In the genomic region with DNA sequence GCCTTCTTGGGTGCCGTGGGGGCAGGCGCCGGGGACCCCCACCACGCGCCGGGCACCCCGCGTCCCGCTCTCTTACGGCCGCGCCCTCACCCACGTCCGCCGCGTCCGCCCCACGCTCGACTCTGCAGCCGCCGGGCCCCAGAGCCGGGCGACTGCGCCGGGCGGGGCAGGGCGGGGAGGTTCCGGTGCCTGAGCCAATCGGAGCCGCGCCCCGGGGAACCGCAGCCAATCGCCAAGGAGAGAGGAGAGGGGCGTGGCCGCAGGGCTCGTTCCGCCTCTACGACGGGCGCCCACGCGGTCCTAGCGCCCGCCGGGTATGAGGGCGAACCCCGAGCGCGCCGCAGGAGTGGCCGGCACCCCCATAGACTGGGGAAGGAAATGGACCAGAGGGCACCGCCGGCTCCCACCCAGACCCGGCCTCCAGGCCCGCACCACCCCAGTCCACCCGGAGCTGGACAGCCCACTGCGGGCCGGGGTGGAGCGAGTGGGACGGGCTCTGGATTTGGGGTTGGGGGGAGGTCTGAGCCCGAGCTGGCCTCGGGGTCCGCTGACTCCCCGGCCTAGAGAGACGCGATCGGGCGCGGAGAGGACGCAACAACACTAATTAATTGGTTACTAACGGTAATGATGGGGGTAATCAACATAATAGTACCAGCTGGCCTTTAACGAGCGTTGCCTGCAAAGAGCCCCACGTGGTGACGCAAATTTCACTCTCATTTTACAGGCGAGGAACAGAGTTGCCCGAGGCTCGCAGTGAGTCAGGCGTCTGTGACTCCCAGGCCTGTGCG, we compare ENCODE assay signal across 1 cellular context.
TF ChIP-seq lines count a peak whose summit lies in the region.

Gene MFSD12, minus strand, starts transcription at position 126 of the 788 bp plus-strand sequence. CDS start 183 bp downstream, outside the sequence.

TF ChIP-seq in K562, 482 proteins besides CTCF, POLR2A, EP300 and RAD21 (continued from another document and continues in another):
- peak; percentile 61; the same call in 1 of the 2 replicates for TF ChIP-seq STAT6 (CRISPR knock-in tag; IDR thresholded peaks at IDR 0.05)
- peak; percentile 81; the same call in 1 of the 2 replicates for TF ChIP-seq PREB (CRISPR knock-in tag; IDR thresholded peaks at IDR 0.05)
- no peak for TF ChIP-seq FOXJ3 (CRISPR knock-in tag; IDR thresholded peaks at IDR 0.05)
- TF ChIP-seq IFI16 (CRISPR knock-in tag; IDR thresholded peaks at IDR 0.05), result no peak
- no peak for TF ChIP-seq PHB2 (IDR thresholded peaks at IDR 0.05; ENCODE audit: low read depth)
- TF ChIP-seq ZNF121 (CRISPR knock-in tag; conservative IDR thresholded peaks at IDR 0.05), result no peak
- peak; percentile 88 for TF ChIP-seq U2AF1 (optimal IDR thresholded peaks at IDR 0.05; ENCODE audit: low read depth, low read length)
- TF ChIP-seq ESRRA (IDR thresholded peaks at IDR 0.05; ENCODE audit: borderline replicate concordance, low read depth), result peak; percentile 46; the same call in 1 of the 2 replicates
- TF ChIP-seq ETS1 (conservative IDR thresholded peaks at IDR 0.05; ENCODE audit: control insufficient read depth, low read depth, low read length), result no peak; the same call in none of the 2 replicates
- no peak for TF ChIP-seq POLR2H (tag; IDR thresholded peaks at IDR 0.05; ENCODE audit: low read depth)
- TF ChIP-seq ZNF764 (CRISPR knock-in tag; IDR thresholded peaks at IDR 0.05; ENCODE audit: low read depth), result 0 out of 2 replicates have a peak, but pooled peaks have one; percentile 20
- no peak; the same call in 1 of the 2 replicates for TF ChIP-seq RUNX1 (IDR thresholded peaks at IDR 0.05; ENCODE audit: low read depth)
- TF ChIP-seq RBM22 (IDR thresholded peaks at IDR 0.05; ENCODE audit: low read depth, low read length, poor library complexity, severe bottlenecking), result peak; percentile 18
- TF ChIP-seq MCM2 (IDR thresholded peaks at IDR 0.05; ENCODE audit: low read depth), result no peak
- TF ChIP-seq HMGN3 (IDR thresholded peaks at IDR 0.05; ENCODE audit: borderline replicate concordance, extremely low read depth, insufficient read length, low read depth, low read length), result peak; percentile 31
- TF ChIP-seq ZBTB7A (IDR thresholded peaks at IDR 0.05; ENCODE audit: borderline replicate concordance, control insufficient read depth, low read depth, low read length), result peak; percentile 8; the same call in 1 of the 2 replicates
- TF ChIP-seq SIX5 (IDR thresholded peaks at IDR 0.05; ENCODE audit: borderline replicate concordance in 1 of 2, insufficient read depth in 1 of 2, low read depth in 1 of 2, low read length in 2 of 2), result no peak
- no peak for TF ChIP-seq JUNB (CRISPR knock-in tag; conservative IDR thresholded peaks at IDR 0.05)
- TF ChIP-seq ZBTB8A (IDR thresholded peaks at IDR 0.05; ENCODE audit: partially characterized antibody), result no peak
- TF ChIP-seq GABPB1 (CRISPR knock-in tag; IDR thresholded peaks at IDR 0.05), result peak; percentile 75
- peak; percentile 85 for TF ChIP-seq TFAP4 (CRISPR knock-in tag; IDR thresholded peaks at IDR 0.05; ENCODE audit: borderline replicate concordance)
- peak; percentile 59; the same call in 1 of the 2 replicates for TF ChIP-seq GTF2E2 (tag; IDR thresholded peaks at IDR 0.05)
- TF ChIP-seq TRIM28 (IDR thresholded peaks at IDR 0.05), result no peak
- no peak for TF ChIP-seq MECOM (CRISPR knock-in tag; IDR thresholded peaks at IDR 0.05)
- no peak for TF ChIP-seq NR2F6 (CRISPR knock-in tag; IDR thresholded peaks at IDR 0.05)
- TF ChIP-seq, protein P1, sequence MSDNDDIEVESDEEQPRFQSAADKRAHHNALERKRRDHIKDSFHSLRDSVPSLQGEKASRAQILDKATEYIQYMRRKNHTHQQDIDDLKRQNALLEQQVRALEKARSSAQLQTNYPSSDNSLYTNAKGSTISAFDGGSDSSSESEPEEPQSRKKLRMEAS (CRISPR knock-in tag; IDR thresholded peaks at IDR 0.05), result peak; percentile 86
- TF ChIP-seq NFATC3 (IDR thresholded peaks at IDR 0.05), result no peak
- no peak for TF ChIP-seq TAL1 (IDR thresholded peaks at IDR 0.05)
- no peak for TF ChIP-seq ZNF175 (CRISPR knock-in tag; IDR thresholded peaks at IDR 0.05; ENCODE audit: low read depth)
- TF ChIP-seq, protein P2, sequence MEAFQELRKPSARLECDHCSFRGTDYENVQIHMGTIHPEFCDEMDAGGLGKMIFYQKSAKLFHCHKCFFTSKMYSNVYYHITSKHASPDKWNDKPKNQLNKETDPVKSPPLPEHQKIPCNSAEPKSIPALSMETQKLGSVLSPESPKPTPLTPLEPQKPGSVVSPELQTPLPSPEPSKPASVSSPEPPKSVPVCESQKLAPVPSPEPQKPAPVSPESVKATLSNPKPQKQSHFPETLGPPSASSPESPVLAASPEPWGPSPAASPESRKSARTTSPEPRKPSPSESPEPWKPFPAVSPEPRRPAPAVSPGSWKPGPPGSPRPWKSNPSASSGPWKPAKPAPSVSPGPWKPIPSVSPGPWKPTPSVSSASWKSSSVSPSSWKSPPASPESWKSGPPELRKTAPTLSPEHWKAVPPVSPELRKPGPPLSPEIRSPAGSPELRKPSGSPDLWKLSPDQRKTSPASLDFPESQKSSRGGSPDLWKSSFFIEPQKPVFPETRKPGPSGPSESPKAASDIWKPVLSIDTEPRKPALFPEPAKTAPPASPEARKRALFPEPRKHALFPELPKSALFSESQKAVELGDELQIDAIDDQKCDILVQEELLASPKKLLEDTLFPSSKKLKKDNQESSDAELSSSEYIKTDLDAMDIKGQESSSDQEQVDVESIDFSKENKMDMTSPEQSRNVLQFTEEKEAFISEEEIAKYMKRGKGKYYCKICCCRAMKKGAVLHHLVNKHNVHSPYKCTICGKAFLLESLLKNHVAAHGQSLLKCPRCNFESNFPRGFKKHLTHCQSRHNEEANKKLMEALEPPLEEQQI (IDR thresholded peaks at IDR 0.05), result no peak
- TF ChIP-seq PTBP1 (IDR thresholded peaks at IDR 0.05; ENCODE audit: low read depth, low read length), result no peak
- no peak for TF ChIP-seq BMI1 (IDR thresholded peaks at IDR 0.05; ENCODE audit: low read length)
- TF ChIP-seq, protein P3, sequence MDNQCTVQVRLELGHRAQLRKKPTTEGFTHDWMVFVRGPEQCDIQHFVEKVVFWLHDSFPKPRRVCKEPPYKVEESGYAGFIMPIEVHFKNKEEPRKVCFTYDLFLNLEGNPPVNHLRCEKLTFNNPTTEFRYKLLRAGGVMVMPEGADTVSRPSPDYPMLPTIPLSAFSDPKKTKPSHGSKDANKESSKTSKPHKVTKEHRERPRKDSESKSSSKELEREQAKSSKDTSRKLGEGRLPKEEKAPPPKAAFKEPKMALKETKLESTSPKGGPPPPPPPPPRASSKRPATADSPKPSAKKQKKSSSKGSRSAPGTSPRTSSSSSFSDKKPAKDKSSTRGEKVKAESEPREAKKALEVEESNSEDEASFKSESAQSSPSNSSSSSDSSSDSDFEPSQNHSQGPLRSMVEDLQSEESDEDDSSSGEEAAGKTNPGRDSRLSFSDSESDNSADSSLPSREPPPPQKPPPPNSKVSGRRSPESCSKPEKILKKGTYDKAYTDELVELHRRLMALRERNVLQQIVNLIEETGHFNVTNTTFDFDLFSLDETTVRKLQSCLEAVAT (IDR thresholded peaks at IDR 0.05), result peak in 1 of 2 experiments; percentile 91; a peak in 2 of 4 replicates
- TF ChIP-seq, protein P4, sequence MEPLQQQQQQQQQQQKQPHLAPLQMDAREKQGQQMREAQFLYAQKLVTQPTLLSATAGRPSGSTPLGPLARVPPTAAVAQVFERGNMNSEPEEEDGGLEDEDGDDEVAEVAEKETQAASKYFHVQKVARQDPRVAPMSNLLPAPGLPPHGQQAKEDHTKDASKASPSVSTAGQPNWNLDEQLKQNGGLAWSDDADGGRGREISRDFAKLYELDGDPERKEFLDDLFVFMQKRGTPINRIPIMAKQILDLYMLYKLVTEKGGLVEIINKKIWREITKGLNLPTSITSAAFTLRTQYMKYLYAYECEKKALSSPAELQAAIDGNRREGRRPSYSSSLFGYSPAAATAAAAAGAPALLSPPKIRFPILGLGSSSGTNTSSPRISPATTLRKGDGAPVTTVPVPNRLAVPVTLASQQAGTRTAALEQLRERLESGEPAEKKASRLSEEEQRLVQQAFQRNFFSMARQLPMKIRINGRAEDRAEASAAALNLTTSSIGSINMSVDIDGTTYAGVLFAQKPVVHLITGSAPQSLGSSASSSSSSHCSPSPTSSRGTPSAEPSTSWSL (CRISPR knock-in tag; IDR thresholded peaks at IDR 0.05; ENCODE audit: borderline replicate concordance), result no peak
- TF ChIP-seq ZMIZ1 (IDR thresholded peaks at IDR 0.05; ENCODE audit: low read depth in 2 of 2, low read length in 2 of 2), result no peak
- no peak for TF ChIP-seq YBX1 (IDR thresholded peaks at IDR 0.05)
- peak; percentile 51; the same call in 1 of the 2 replicates for TF ChIP-seq CBX1 (IDR thresholded peaks at IDR 0.05; ENCODE audit: low read depth)
- no peak for TF ChIP-seq HNRNPK (IDR thresholded peaks at IDR 0.05; ENCODE audit: low read depth, low read length, poor library complexity, severe bottlenecking)
- no peak for TF ChIP-seq FOXA1 (IDR thresholded peaks at IDR 0.05; ENCODE audit: borderline replicate concordance)
- peak; percentile 73 for TF ChIP-seq CHD2 (IDR thresholded peaks at IDR 0.05; ENCODE audit: low read depth, low read length)
- TF ChIP-seq CEBPB (tag; IDR thresholded peaks at IDR 0.05), result no peak
- TF ChIP-seq DMBX1 (CRISPR knock-in tag; IDR thresholded peaks at IDR 0.05; ENCODE audit: borderline replicate concordance), result no peak
